ENCODE assay signal across 8 cellular contexts in genomic region chr9:5442400-5443011, GRCh38. TPM values are rescaled to one million over a fixed set of nuclear protein-coding genes. Genes with fewer than 3 reads are reported as not detected.
DNase-seq lines count a peak whose midpoint lies in the region; ATAC-seq, FAIRE-seq and TF ChIP-seq lines count a peak whose summit lies in the region.

No MANE protein-coding gene starts in this region.

- no peak for ATAC-seq in HG02870 (IDR thresholded peaks at IDR 0.05; ENCODE audit: unreplicated experiment)
- no peak for ATAC-seq in HG03565 (IDR thresholded peaks at IDR 0.05; ENCODE audit: unreplicated experiment)
- ATAC-seq in HG02884 (IDR thresholded peaks at IDR 0.05; ENCODE audit: unreplicated experiment): no peak

- peak; percentile 29 for DNase-seq in COLO668 (lab: John Stamatoyannopoulos, UW; ENCODE audit: unreplicated experiment)
- peak; percentile 16 for DNase-seq in H7
- DNase-seq in NCI-H82 treated with DMSO at 0.1 percent for 48 hours (lab: John Stamatoyannopoulos, UW; ENCODE audit: unreplicated experiment): peak; percentile 18
- peak; percentile 65 for DNase-seq in bronchial epithelial cell (ENCODE audit: low read depth)
- DNase-seq in medulla oblongata (ENCODE audit: extremely low spot score): peak; percentile 87

- no peak for FAIRE-seq in bronchial epithelial cell (lab: Jason Lieb, UNC)

- no peaks in the 10 kb centered on the region for H3K27me3 ChIP-seq in H7 (ENCODE audit: control insufficient read depth, insufficient read depth, low read length)
- no peaks in the 10 kb centered on the region for H3K27me3 ChIP-seq in bronchial epithelial cell (ENCODE audit: control insufficient read depth, insufficient read depth, low read length)

- peak; percentile 41 for TF ChIP-seq CTCF in bronchial epithelial cell (IDR thresholded peaks at IDR 0.05; ENCODE audit: insufficient read depth, low read length, severe bottlenecking)

- H3K4me3 ChIP-seq in H7 (ENCODE audit: insufficient read depth, low read depth, low read length): no peak overlapping the region
- no peak overlapping the region for H3K4me3 ChIP-seq in bronchial epithelial cell (ENCODE audit: low read depth, low read length)

- H3K36me3 ChIP-seq in H7 (replicated peaks; ENCODE audit: control insufficient read depth, insufficient read depth, low read length) (no peaks in the 10 kb centered on the region), bronchial epithelial cell (ENCODE audit: control insufficient read depth, insufficient read depth, low read length) (no peaks in the 10 kb centered on the region)

RNA-seq across cellular contexts. Expression of gene PLGRKT, which starts 4.8 kb away (rescaled TPM):
- 28.2 and 32.3 TPM in 2 replicates for total RNA-seq in H7 (2014; rRNA removed; shearing (Covaris generic))
- total RNA-seq in bronchial epithelial cell: 22.9 and 28.3 TPM in 2 replicates

RNA-seq across cellular contexts. Expression of gene CD274, which starts 7.8 kb away (rescaled TPM):
- total RNA-seq in H7 (2014; rRNA removed; shearing (Covaris generic)): 0.26 TPM in 1 of 2 replicates, not detected in the other
- 5.3 and 5.8 TPM in 2 replicates for total RNA-seq in bronchial epithelial cell

Comparison
In these comparisons a context has a peak if more than half of its experiments do, and no peak if none do; other contexts are left out.
1. DNase-seq: peak in every context shown above with its lines; median percentile 87 in medulla oblongata; 65 in bronchial epithelial cell; 29 in COLO668; 18 in NCI-H82 treated with DMSO at 0.1 percent for 48 hours; 16 in H7.